Comparison of ENCODE assay signal across 29 cellular contexts in the genomic region with DNA sequence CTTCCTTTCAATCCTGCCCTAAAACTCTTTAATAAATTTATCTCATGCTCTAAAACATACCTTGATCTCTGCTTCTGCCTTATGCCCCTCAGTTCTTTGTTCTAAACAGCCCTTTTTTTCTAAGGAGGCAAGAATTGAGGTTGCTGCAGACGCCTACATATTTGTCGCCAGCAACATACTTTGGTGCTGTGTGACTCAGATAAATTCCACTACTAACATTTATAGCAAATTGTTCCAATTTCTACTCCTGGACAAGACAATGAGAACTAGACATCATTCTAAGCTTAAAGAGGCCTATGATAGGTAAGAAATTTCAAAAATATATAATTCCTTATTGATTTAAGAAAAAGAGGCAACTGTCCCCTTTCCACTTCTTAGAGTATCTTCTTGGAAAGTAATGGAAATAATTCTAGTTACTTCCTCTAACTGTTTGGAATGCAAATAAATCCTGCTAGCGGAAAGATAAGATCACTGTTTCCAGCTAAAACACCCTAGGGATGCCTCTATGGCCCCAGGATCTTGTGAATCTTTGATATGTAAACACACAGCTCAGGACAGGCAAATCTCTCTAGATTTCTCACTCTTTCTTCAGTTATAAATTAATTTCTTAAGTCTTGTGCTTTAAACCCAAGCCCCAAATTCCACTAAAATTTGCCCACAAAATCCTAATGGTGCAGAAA.
DNase-seq lines count a peak whose midpoint lies in the region; ATAC-seq, FAIRE-seq and TF ChIP-seq lines count a peak whose summit lies in the region.
"Had no signal": no experiment of that assay in that cellular context is flagged by ENCODE, and none has a peak within 500 bp of the region (broad histone marks: within the 10 kb centered on the region; RNA-seq: fewer than 3 reads in every experiment).

No MANE protein-coding gene starts in this region.

- peaks cover 10% of the 10 kb centered on the region; the same call in 2 of the 3 replicates for H3K9me3 Mint-ChIP-seq in GM23338
- no peaks in the 10 kb centered on the region for H3K9me3 Mint-ChIP-seq in astrocyte (ENCODE audit: unreplicated experiment)
- H3K9me3 Mint-ChIP-seq in osteocyte (ENCODE audit: unreplicated experiment) = peaks cover 5% of the 10 kb centered on the region

- 0 out of 2 replicates have a peak overlapping the region, but pooled peaks have one; percentile 56 for H2AFZ ChIP-seq in GM23338
- H2AFZ ChIP-seq in astrocyte (ENCODE audit: low read depth, low read length) = no peak overlapping the region
- no peak overlapping the region for H2AFZ ChIP-seq in osteoblast (ENCODE audit: low read length)
- H2AFZ ChIP-seq: hepatocyte had no signal

- no peak for FAIRE-seq in astrocyte (lab: Jason Lieb, UNC)
- FAIRE-seq: endometrium, GM12892 had no signal

- H3K36me3 Mint-ChIP-seq in GM23338 (ENCODE audit: low read depth) (peaks cover 9% of the 10 kb centered on the region), astrocyte (ENCODE audit: low read depth, unreplicated experiment) (no peaks in the 10 kb centered on the region), osteocyte (ENCODE audit: unreplicated experiment) (no peaks in the 10 kb centered on the region)
- H3K36me3 Mint-ChIP-seq: activated naive CD4-positive, alpha-beta T cell treated with anti-CD3 and anti-CD28 coated beads, Interleukin-2, amount 10 ng/mL, durations not matched to agents 7 days and 5 days; CD4-positive, CD25-positive, alpha-beta regulatory T cell; naive thymus-derived CD4-positive, alpha-beta T cell had no signal

- H3K4me3 Mint-ChIP-seq in GM23338 (no peak overlapping the region), astrocyte (ENCODE audit: unreplicated experiment) (no peak overlapping the region), osteocyte (ENCODE audit: unreplicated experiment) (no peak overlapping the region)
- H3K4me3 Mint-ChIP-seq: activated naive CD4-positive, alpha-beta T cell treated with anti-CD3 and anti-CD28 coated beads, Interleukin-2, amount 10 ng/mL, durations not matched to agents 7 days and 5 days; CD4-positive, CD25-positive, alpha-beta regulatory T cell; central memory CD8-positive, alpha-beta T cell; naive thymus-derived CD4-positive, alpha-beta T cell; WTC11 had no signal

- H3K9me3 ChIP-seq in astrocyte (ENCODE audit: insufficient read depth, low read depth, low read length) (no peaks in the 10 kb centered on the region), prostate gland (no peaks in the 10 kb centered on the region), osteoblast (ENCODE audit: low read depth, low read length) (peaks cover under 1% of the 10 kb centered on the region)
- H3K9me3 ChIP-seq: esophagus squamous epithelium, gastroesophageal sphincter, testis had no signal

- peaks cover 8% of the 10 kb centered on the region; the same call in 1 of the 2 replicates for H3K9me2 ChIP-seq in GM23338 (ENCODE audit: insufficient read depth)

- H3K27ac ChIP-seq in GM23338 (ENCODE audit: low read depth) = no peak overlapping the region
- no peak overlapping the region for H3K27ac ChIP-seq in astrocyte (ENCODE audit: low read depth, low read length)
- no peak overlapping the region for H3K27ac ChIP-seq in prostate gland
- no peak overlapping the region for H3K27ac ChIP-seq in osteoblast (ENCODE audit: low read depth, low read length)
- H3K27ac ChIP-seq: esophagus squamous epithelium, gastroesophageal sphincter, hepatocyte, testis had no signal

- 0 out of 2 replicates have a peak overlapping the region, but pooled peaks have one; percentile 13 for H3K4me2 ChIP-seq in GM23338
- H3K4me2 ChIP-seq in astrocyte (ENCODE audit: low read length) = no peak overlapping the region
- no peak overlapping the region for H3K4me2 ChIP-seq in osteoblast (ENCODE audit: insufficient read depth, low read length)
- H3K4me2 ChIP-seq: hepatocyte had no signal

- WGBS in prostate gland = 54% methylated on average over 3 of the region's 3 CpGs

- H3K79me2 ChIP-seq in GM23338 (replicated peaks; ENCODE audit: insufficient read depth) = no peaks in the 10 kb centered on the region
- no peaks in the 10 kb centered on the region for H3K79me2 ChIP-seq in astrocyte (ENCODE audit: insufficient read depth, low read length)
- no peaks in the 10 kb centered on the region for H3K79me2 ChIP-seq in osteoblast (ENCODE audit: insufficient read depth, low read length)
- H3K79me2 ChIP-seq: hepatocyte had no signal

- no peak for ATAC-seq in GM23338
- ATAC-seq: gastroesophageal sphincter; left colon; naive thymus-derived CD4-positive, alpha-beta T cell; stimulated activated naive CD8-positive, alpha-beta T cell treated with anti-CD3 and anti-CD28 coated beads, Interleukin-15, Interleukin-2, amounts not matched to agents 100 U/mL and 50 U/mL, for 24 hours; WTC11 had no signal

- H3K4me3 ChIP-seq in GM23338 (no peak overlapping the region), astrocyte (ENCODE audit: insufficient read depth, low read depth, low read length) (no peak overlapping the region), prostate gland (no peak overlapping the region), osteoblast (ENCODE audit: insufficient read depth, low read length) (no peak overlapping the region)
- H3K4me3 ChIP-seq: esophagus squamous epithelium, gastroesophageal sphincter, hepatocyte, testis had no signal

- no peaks in the 10 kb centered on the region for H3F3A ChIP-seq in GM23338 (replicated peaks; ENCODE audit: low read depth)

- no peak overlapping the region for H3K9ac ChIP-seq in astrocyte (ENCODE audit: low read length)

- no peak for TF ChIP-seq POLR2A in prostate gland (IDR thresholded peaks at IDR 0.05)

- peaks cover 25% of the 10 kb centered on the region for H3K4me1 Mint-ChIP-seq in GM23338
- peaks cover 10% of the 10 kb centered on the region for H3K4me1 Mint-ChIP-seq in astrocyte (ENCODE audit: low read depth, unreplicated experiment)
- peaks cover 23% of the 10 kb centered on the region for H3K4me1 Mint-ChIP-seq in osteocyte (ENCODE audit: unreplicated experiment)
- H3K4me1 Mint-ChIP-seq: activated naive CD4-positive, alpha-beta T cell treated with anti-CD3 and anti-CD28 coated beads, Interleukin-2, amount 10 ng/mL, durations not matched to agents 7 days and 5 days; CD4-positive, CD25-positive, alpha-beta regulatory T cell; central memory CD8-positive, alpha-beta T cell had no signal

- H4K20me1 ChIP-seq in GM23338 (replicated peaks; ENCODE audit: insufficient read depth) (no peaks in the 10 kb centered on the region), astrocyte (ENCODE audit: insufficient read depth, low read length) (no peaks in the 10 kb centered on the region), osteoblast (ENCODE audit: insufficient read depth, low read length) (no peaks in the 10 kb centered on the region)

- DNase-seq in AG08395 (ENCODE audit: low spot score) = peak; percentile 39
- DNase-seq in GM23338 (ENCODE audit: low spot score) = no peak
- peak; percentile 46 for DNase-seq in astrocyte (ENCODE audit: low read depth)
- no peak for DNase-seq in osteocyte (ENCODE audit: extremely low spot score, unreplicated experiment)
- DNase-seq in prostate gland (ENCODE audit: low spot score) = no peak
- no peak for DNase-seq in activated CD8-positive, alpha-beta memory T cell treated with anti-CD3 and anti-CD28 coated beads for 24 hours
- DNase-seq in osteoblast (ENCODE audit: insufficient read length, low spot score, missing footprints) = no peak
- DNase-seq: activated CD8-positive, alpha-beta memory T cell treated with anti-CD3 and anti-CD28 coated beads, Interleukin-2, amount 50 U/mL, for 4 hours; activated naive CD4-positive, alpha-beta T cell treated with anti-CD3 and anti-CD28 coated beads, Interleukin-2, amount 10 ng/mL, durations not matched to agents 7 days and 5 days; aorta; CD4-positive, CD25-positive, alpha-beta regulatory T cell; dermis blood vessel endothelial cell; esophagus squamous epithelium; GOT3; left colon; midbrain; naive thymus-derived CD4-positive, alpha-beta T cell; NCI-H1048; NCI-H1694; NCI-H524; stimulated activated naive CD8-positive, alpha-beta T cell treated with anti-CD3 and anti-CD28 coated beads, Interleukin-15, Interleukin-2, amounts not matched to agents 100 U/mL and 50 U/mL, for 24 hours; T-helper 9 cell; testis had no signal

- H3K27me3 ChIP-seq in GM23338 (ENCODE audit: insufficient read depth) = no peaks in the 10 kb centered on the region
- no peaks in the 10 kb centered on the region for H3K27me3 ChIP-seq in astrocyte (ENCODE audit: insufficient read depth, low read length)
- no peaks in the 10 kb centered on the region for H3K27me3 ChIP-seq in prostate gland (replicated peaks; ENCODE audit: insufficient read depth)
- H3K27me3 ChIP-seq in osteoblast (ENCODE audit: insufficient read depth, low read length) = no peaks in the 10 kb centered on the region
- H3K27me3 ChIP-seq: esophagus squamous epithelium, gastroesophageal sphincter, hepatocyte, testis had no signal

- no peak for TF ChIP-seq CTCF in GM23338 (conservative IDR thresholded peaks at IDR 0.05; ENCODE audit: low read depth in 2 of 2)
- TF ChIP-seq CTCF in astrocyte (IDR thresholded peaks at IDR 0.05; ENCODE audit: insufficient read depth, low read depth, low read length) = no peak
- TF ChIP-seq CTCF in osteocyte (IDR thresholded peaks at IDR 0.05) = no peak
- no peak for TF ChIP-seq CTCF in prostate gland (IDR thresholded peaks at IDR 0.05)
- TF ChIP-seq CTCF in osteoblast (IDR thresholded peaks at IDR 0.05; ENCODE audit: extremely low read depth, low read depth, low read length) = no peak

- no peaks in the 10 kb centered on the region for H3K27me3 Mint-ChIP-seq in GM23338 (ENCODE audit: insufficient read depth, low read depth, poor library complexity)
- H3K27me3 Mint-ChIP-seq in astrocyte (ENCODE audit: low read depth, unreplicated experiment) = no peaks in the 10 kb centered on the region
- H3K27me3 Mint-ChIP-seq in osteocyte (ENCODE audit: unreplicated experiment) = no peaks in the 10 kb centered on the region
- H3K27me3 Mint-ChIP-seq: activated naive CD4-positive, alpha-beta T cell treated with anti-CD3 and anti-CD28 coated beads, Interleukin-2, amount 10 ng/mL, durations not matched to agents 7 days and 5 days; CD4-positive, CD25-positive, alpha-beta regulatory T cell; central memory CD8-positive, alpha-beta T cell; naive thymus-derived CD4-positive, alpha-beta T cell had no signal

- intact Hi-C loops in prostate gland (cut with DNase I) = no loop called here

- H3K27ac Mint-ChIP-seq in GM23338 = peak overlapping the region; percentile 68; the same call in 1 of the 2 replicates
- peak overlapping the region; percentile 68 for H3K27ac Mint-ChIP-seq in astrocyte (ENCODE audit: unreplicated experiment)
- peak overlapping the region; percentile 54 for H3K27ac Mint-ChIP-seq in osteocyte (ENCODE audit: unreplicated experiment)
- H3K27ac Mint-ChIP-seq: activated naive CD4-positive, alpha-beta T cell treated with anti-CD3 and anti-CD28 coated beads, Interleukin-2, amount 10 ng/mL, durations not matched to agents 7 days and 5 days; CD4-positive, CD25-positive, alpha-beta regulatory T cell; naive thymus-derived CD4-positive, alpha-beta T cell; WTC11 had no signal

- H3K4me1 ChIP-seq in GM23338 (ENCODE audit: insufficient read depth) = peaks cover 11% of the 10 kb centered on the region
- H3K4me1 ChIP-seq in astrocyte (ENCODE audit: insufficient read depth, low read length) = no peaks in the 10 kb centered on the region
- no peaks in the 10 kb centered on the region for H3K4me1 ChIP-seq in prostate gland (replicated peaks)
- H3K4me1 ChIP-seq in osteoblast (ENCODE audit: insufficient read depth, low read length) = no peaks in the 10 kb centered on the region
- H3K4me1 ChIP-seq: esophagus squamous epithelium, gastroesophageal sphincter, testis had no signal

- H3K36me3 ChIP-seq in GM23338 (ENCODE audit: insufficient read depth) (no peaks in the 10 kb centered on the region), astrocyte (ENCODE audit: insufficient read depth, low read length) (peaks cover 2% of the 10 kb centered on the region), prostate gland (no peaks in the 10 kb centered on the region), osteoblast (ENCODE audit: insufficient read depth, low read length) (no peaks in the 10 kb centered on the region)
- H3K36me3 ChIP-seq: esophagus squamous epithelium, gastroesophageal sphincter had no signal

Comparison
In these comparisons a context has a peak if more than half of its experiments do, and no peak if none do; other contexts are left out.
1. DNase-seq: peak in AG08395 (single experiment) and astrocyte (single experiment); none in GM23338 (single experiment), osteocyte (single experiment), prostate gland (single experiment), activated CD8-positive, alpha-beta memory T cell treated with anti-CD3 and anti-CD28 coated beads for 24 hours (single experiment) and osteoblast (single experiment).
2. Peak in every context shown above with its lines, with median percentiles within 50 percentile points of each other: H3K27ac Mint-ChIP-seq.